ENCODE assay signal across 1 cellular context in genomic region chr1:20165522-20165951, GRCh38.
TF ChIP-seq lines count a peak whose summit lies in the region.

No MANE protein-coding gene starts in this region.

TF ChIP-seq in HEK293, 187 proteins besides CTCF, POLR2A, EP300 and RAD21 (continued from another document):
- TF ChIP-seq ZNF677 (tag by site-specific recombination; IDR thresholded peaks at IDR 0.05) (no peak), ZNF658 (tag by site-specific recombination; IDR thresholded peaks at IDR 0.05) (no peak), SCRT1 (tag by site-specific recombination; IDR thresholded peaks at IDR 0.05; ENCODE audit: borderline replicate concordance) (0 out of 2 replicates have a peak, but pooled peaks have one; percentile 9), RBAK (tag by site-specific recombination; IDR thresholded peaks at IDR 0.05) (no peak), ZNF398 (tag by site-specific recombination; IDR thresholded peaks at IDR 0.05) (no peak)
